Comparison of ENCODE assay signal across 8 cellular contexts in the genomic region with DNA sequence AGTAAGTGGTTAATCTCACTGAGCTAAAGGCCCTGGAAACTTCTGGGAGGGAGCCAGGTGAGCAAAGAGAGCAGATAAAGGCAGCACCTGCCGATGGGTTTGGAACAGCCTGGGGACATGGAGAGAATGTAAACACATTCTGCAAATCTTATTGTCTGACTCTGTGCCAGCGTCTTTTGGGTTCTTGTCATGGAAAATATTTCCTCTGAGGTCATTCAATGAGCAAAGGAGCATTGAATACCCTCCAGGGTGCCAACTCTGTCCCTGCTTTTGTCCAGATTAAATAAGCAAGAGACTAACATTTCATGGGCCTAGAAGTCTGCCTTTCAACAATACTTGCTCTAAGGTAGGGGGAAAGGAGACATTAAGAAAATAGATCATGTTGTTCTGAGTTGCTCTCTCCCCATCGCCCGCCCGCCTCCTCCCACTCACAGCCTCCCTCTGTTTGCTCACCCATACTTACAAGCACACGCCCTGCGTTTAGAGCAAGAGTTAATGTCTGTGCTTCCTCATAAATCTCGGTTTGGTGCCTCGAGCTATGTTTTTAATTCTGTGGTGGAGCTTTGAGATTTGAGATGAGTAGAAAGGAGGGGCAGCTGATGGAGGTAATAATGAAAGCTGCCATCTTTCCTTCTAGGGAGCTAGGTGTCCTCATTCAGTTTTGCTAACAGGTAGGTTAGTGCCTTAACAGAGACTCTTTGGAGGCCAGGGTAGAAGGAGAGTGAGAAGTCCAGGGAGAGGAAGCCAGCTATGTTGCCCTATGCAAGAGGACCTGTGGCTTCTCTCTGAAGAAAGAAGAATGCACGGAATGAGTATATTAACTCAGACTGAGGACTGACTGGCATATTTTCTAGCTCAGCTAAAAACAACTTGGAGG.
DNase-seq lines count a peak whose midpoint lies in the region; ATAC-seq and TF ChIP-seq lines count a peak whose summit lies in the region.

No MANE protein-coding gene starts in this region.

- H3K4me3 ChIP-seq in GM12865 (ENCODE audit: low read depth, low read length) = no peak overlapping the region
- H3K4me3 ChIP-seq in mucosa of stomach (ENCODE audit: low read length) = no peak overlapping the region
- no peak overlapping the region for H3K4me3 ChIP-seq in MM.1S (ENCODE audit: low read length)

- no peaks in the 10 kb centered on the region for H3K36me3 ChIP-seq in mucosa of stomach (ENCODE audit: control insufficient read depth, insufficient read depth, low read length)
- no peaks in the 10 kb centered on the region for H3K36me3 ChIP-seq in MM.1S (replicated peaks; ENCODE audit: insufficient read depth, low read length)

- no peak for TF ChIP-seq POLR2A in GM18505 (IDR thresholded peaks at IDR 0.05; ENCODE audit: borderline replicate concordance, extremely low read depth, insufficient read depth, insufficient read length)

- no peaks in the 10 kb centered on the region for H3F3A ChIP-seq in MM.1S (ENCODE audit: insufficient read depth, low read length)

- H3K27ac ChIP-seq in MM.1S (ENCODE audit: low read length) = no peak overlapping the region

- H3K27me3 ChIP-seq in mucosa of stomach (ENCODE audit: control insufficient read depth, insufficient read depth, low read length) = no peaks in the 10 kb centered on the region
- H3K27me3 ChIP-seq in MM.1S (replicated peaks; ENCODE audit: insufficient read depth, low read length) = no peaks in the 10 kb centered on the region

- no peaks in the 10 kb centered on the region for H3K36me3 Mint-ChIP-seq in activated naive CD8-positive, alpha-beta T cell treated with anti-CD3 and anti-CD28 coated beads for 36 hours

- no peak for ATAC-seq in GM21737 (IDR thresholded peaks at IDR 0.05; ENCODE audit: unreplicated experiment)
- no peak for ATAC-seq in HG03521 (IDR thresholded peaks at IDR 0.05; ENCODE audit: unreplicated experiment)
- ATAC-seq in GM18505 (IDR thresholded peaks at IDR 0.05; ENCODE audit: unreplicated experiment) = no peak

- H3K27me3 Mint-ChIP-seq in activated naive CD8-positive, alpha-beta T cell treated with anti-CD3 and anti-CD28 coated beads for 36 hours = no peaks in the 10 kb centered on the region

- H3K4me1 ChIP-seq in mucosa of stomach (ENCODE audit: control insufficient read depth, insufficient read depth, low read length) (peaks cover 37% of the 10 kb centered on the region), MM.1S (ENCODE audit: low read length) (no peaks in the 10 kb centered on the region)

- H3K4me2 ChIP-seq in MM.1S (ENCODE audit: low read depth, low read length) = no peak overlapping the region

- DNase-seq in GM12865 (ENCODE audit: low read depth) = peak; percentile 33
- DNase-seq in NCI-H2029 (lab: John Stamatoyannopoulos, UW) = peak; percentile 91
- no peak for DNase-seq in activated naive CD8-positive, alpha-beta T cell treated with anti-CD3 and anti-CD28 coated beads for 36 hours
- no peak for DNase-seq in MM.1S

- H3K27ac Mint-ChIP-seq in activated naive CD8-positive, alpha-beta T cell treated with anti-CD3 and anti-CD28 coated beads for 36 hours = peak overlapping the region; percentile 34

- H3K4me3 Mint-ChIP-seq in activated naive CD8-positive, alpha-beta T cell treated with anti-CD3 and anti-CD28 coated beads for 36 hours = peak overlapping the region; percentile 6

- H2AFZ ChIP-seq in MM.1S (ENCODE audit: low read length) = no peak overlapping the region

- H3K9me3 ChIP-seq in mucosa of stomach (ENCODE audit: control insufficient read depth, low read length) (no peaks in the 10 kb centered on the region), MM.1S (replicated peaks; ENCODE audit: insufficient read depth, low read length) (no peaks in the 10 kb centered on the region)

- H3K9ac ChIP-seq in mucosa of stomach (ENCODE audit: low read length) = peak overlapping the region; percentile 51
- no peak overlapping the region for H3K9ac ChIP-seq in MM.1S (ENCODE audit: low read length)

- no peaks in the 10 kb centered on the region for H3K9me3 Mint-ChIP-seq in activated naive CD8-positive, alpha-beta T cell treated with anti-CD3 and anti-CD28 coated beads for 36 hours

- peaks cover 35% of the 10 kb centered on the region for H3K4me1 Mint-ChIP-seq in activated naive CD8-positive, alpha-beta T cell treated with anti-CD3 and anti-CD28 coated beads for 36 hours

- no peaks in the 10 kb centered on the region for H3K9me2 ChIP-seq in MM.1S (replicated peaks; ENCODE audit: insufficient read depth, low read length)

- no peaks in the 10 kb centered on the region for H3K79me2 ChIP-seq in MM.1S (ENCODE audit: low read length)

- H4K20me1 ChIP-seq in MM.1S (ENCODE audit: insufficient read depth, low read length) = no peaks in the 10 kb centered on the region

- TF ChIP-seq CTCF in GM12865 (IDR thresholded peaks at IDR 0.05; ENCODE audit: insufficient read depth, low read depth, low read length, missing control alignments) (no peak), MM.1S (IDR thresholded peaks at IDR 0.05; ENCODE audit: low read length) (no peak)

Comparison
In these comparisons a context has a peak if more than half of its experiments do, and no peak if none do; other contexts are left out.
1. DNase-seq: peak in GM12865 (single experiment) and NCI-H2029 (single experiment); none in activated naive CD8-positive, alpha-beta T cell treated with anti-CD3 and anti-CD28 coated beads for 36 hours (single experiment) and MM.1S (single experiment).